In genomic region chr11:102487214-102487613, GRCh38 we compare ENCODE assay signal across 23 cellular contexts. TPM values are rescaled to one million over a fixed set of nuclear protein-coding genes. Genes with fewer than 3 reads are reported as not detected.
"Had no signal": no experiment of that assay in that cellular context is flagged by ENCODE, and none has a peak within 500 bp of the region (broad histone marks: within the 10 kb centered on the region; RNA-seq: fewer than 3 reads in every experiment).

No MANE protein-coding gene starts in this region.

- H3K9me3 ChIP-seq: gastrocnemius medialis, stomach, upper lobe of left lung had no signal

- H3K4me3 Mint-ChIP-seq: activated CD4-positive, alpha-beta memory T cell treated with anti-CD3 and anti-CD28 coated beads, Interleukin-2, amount 10 ng/mL, durations not matched to agents 7 days and 5 days; activated CD4-positive, alpha-beta T cell treated with anti-CD3 and anti-CD28 coated beads for 36 hours; activated naive CD4-positive, alpha-beta T cell treated with anti-CD3 and anti-CD28 coated beads, Interleukin-2, amount 10 ng/mL, durations not matched to agents 7 days and 5 days; activated naive CD8-positive, alpha-beta T cell treated with anti-CD3 and anti-CD28 coated beads, Interleukin-2, amount 50 U/mL, for 24 hours; activated T-cell treated with anti-CD3 and anti-CD28 coated beads, Interleukin-2, amount 50 U/mL, for 4 hours; brain; mesothelial cell of epicardium; nephron; stimulated activated effector memory CD8-positive, alpha-beta T cell treated with anti-CD3 and anti-CD28 coated beads, Interleukin-12 subunit alpha, Interleukin-12 subunit beta, amount 100 ng/mL, for 72 hours; WTC11 had no signal

- H3K9ac ChIP-seq: parathyroid adenoma had no signal

- H3K27me3 ChIP-seq: gastrocnemius medialis, stomach, upper lobe of left lung had no signal

- H3K27ac ChIP-seq: dorsolateral prefrontal cortex, gastrocnemius medialis, parathyroid adenoma, stomach, upper lobe of left lung had no signal

- H3K27ac Mint-ChIP-seq: activated CD4-positive, alpha-beta memory T cell treated with anti-CD3 and anti-CD28 coated beads, Interleukin-2, amount 10 ng/mL, durations not matched to agents 7 days and 5 days; activated naive CD4-positive, alpha-beta T cell treated with anti-CD3 and anti-CD28 coated beads, Interleukin-2, amount 10 ng/mL, durations not matched to agents 7 days and 5 days; activated naive CD8-positive, alpha-beta T cell treated with anti-CD3 and anti-CD28 coated beads, Interleukin-2, amount 50 U/mL, for 24 hours; brain; mesothelial cell of epicardium; nephron; WTC11 had no signal

- H3K36me3 Mint-ChIP-seq: activated naive CD4-positive, alpha-beta T cell treated with anti-CD3 and anti-CD28 coated beads, Interleukin-2, amount 10 ng/mL, durations not matched to agents 7 days and 5 days; brain; mesothelial cell of epicardium; stimulated activated effector memory CD8-positive, alpha-beta T cell treated with anti-CD3 and anti-CD28 coated beads, Interleukin-12 subunit alpha, Interleukin-12 subunit beta, amount 100 ng/mL, for 72 hours; WTC11 had no signal

- H3K36me3 ChIP-seq: gastrocnemius medialis, stomach, upper lobe of left lung had no signal

- ATAC-seq: activated CD4-positive, alpha-beta T cell treated with anti-CD3 and anti-CD28 coated beads for 36 hours; activated naive CD8-positive, alpha-beta T cell treated with anti-CD3 and anti-CD28 coated beads, Interleukin-2, amount 50 U/mL, for 24 hours; activated T-cell treated with anti-CD3 and anti-CD28 coated beads, Interleukin-2, amount 50 U/mL, for 4 hours; gastrocnemius medialis; left lobe of liver; sciatic nerve; stimulated activated effector memory CD8-positive, alpha-beta T cell treated with anti-CD3 and anti-CD28 coated beads, Interleukin-12 subunit alpha, Interleukin-12 subunit beta, amount 100 ng/mL, for 72 hours had no signal

- H2AFZ ChIP-seq: parathyroid adenoma had no signal

- H3K4me3 ChIP-seq: dorsolateral prefrontal cortex, gastrocnemius medialis, stomach, upper lobe of left lung had no signal

- H3K79me2 ChIP-seq: parathyroid adenoma had no signal

- H3K27me3 Mint-ChIP-seq: activated CD4-positive, alpha-beta T cell treated with anti-CD3 and anti-CD28 coated beads for 36 hours; activated naive CD8-positive, alpha-beta T cell treated with anti-CD3 and anti-CD28 coated beads, Interleukin-2, amount 50 U/mL, for 24 hours had no signal

- H3K4me1 ChIP-seq: gastrocnemius medialis, parathyroid adenoma, upper lobe of left lung had no signal

- H3K4me1 Mint-ChIP-seq: brain, nephron had no signal

- H3K9me3 Mint-ChIP-seq: activated CD4-positive, alpha-beta memory T cell treated with anti-CD3 and anti-CD28 coated beads, Interleukin-2, amount 10 ng/mL, durations not matched to agents 7 days and 5 days; activated naive CD4-positive, alpha-beta T cell treated with anti-CD3 and anti-CD28 coated beads, Interleukin-2, amount 10 ng/mL, durations not matched to agents 7 days and 5 days; activated naive CD8-positive, alpha-beta T cell treated with anti-CD3 and anti-CD28 coated beads, Interleukin-2, amount 50 U/mL, for 24 hours; activated T-cell treated with anti-CD3 and anti-CD28 coated beads, Interleukin-2, amount 50 U/mL, for 4 hours; mesothelial cell of epicardium; stimulated activated effector memory CD8-positive, alpha-beta T cell treated with anti-CD3 and anti-CD28 coated beads, Interleukin-12 subunit alpha, Interleukin-12 subunit beta, amount 100 ng/mL, for 72 hours; WTC11 had no signal

- DNase-seq: activated CD4-positive, alpha-beta memory T cell treated with anti-CD3 and anti-CD28 coated beads, Interleukin-2, amount 10 ng/mL, durations not matched to agents 7 days and 5 days; activated CD4-positive, alpha-beta T cell treated with anti-CD3 and anti-CD28 coated beads for 36 hours; activated effector memory CD4-positive, alpha-beta T cell treated with Interleukin-2 at 50 U/mL for 16 hours; activated naive CD4-positive, alpha-beta T cell treated with anti-CD3 and anti-CD28 coated beads, Interleukin-2, amount 10 ng/mL, durations not matched to agents 7 days and 5 days; activated naive CD8-positive, alpha-beta T cell treated with anti-CD3 and anti-CD28 coated beads, Interleukin-2, amount 50 U/mL, for 24 hours; activated T-cell treated with anti-CD3 and anti-CD28 coated beads, Interleukin-2, amount 50 U/mL, for 4 hours; anterior cingulate cortex; caudate nucleus; dorsolateral prefrontal cortex; gastrocnemius medialis; head of caudate nucleus; stimulated activated CD4-positive, alpha-beta T cell treated with anti-CD3 and anti-CD28 coated beads, Interleukin-4, amount 100 ng/mL, for 24 hours; stomach; upper lobe of left lung had no signal

RNA-seq across cellular contexts. Expression of gene MMP7, which starts 43.3 kb away (rescaled TPM):
- total RNA-seq: activated CD4-positive, alpha-beta memory T cell treated with anti-CD3 and anti-CD28 coated beads, Interleukin-2, amount 10 ng/mL, durations not matched to agents 7 days and 5 days; activated CD4-positive, alpha-beta T cell treated with anti-CD3 and anti-CD28 coated beads for 36 hours; gastrocnemius medialis; mesothelial cell of epicardium; sciatic nerve; T-helper 2 cell treated with Interferon-gamma antibody and Interleukin-4, amounts not matched to agents 100 ng/mL and 5 ng/mL, for 36 hours had no signal
